ENCODE assay signal across 8 cellular contexts in genomic region chrX:147912093-147912801, GRCh38. TPM values are rescaled to one million over a fixed set of nuclear protein-coding genes. Genes with fewer than 3 reads are reported as not detected.
A peak's percentile ranks its signal among the peaks of the same experiment; 100 is the strongest.
DNase-seq lines count a peak whose midpoint lies in the region; ATAC-seq, FAIRE-seq and TF ChIP-seq lines count a peak whose summit lies in the region.

No MANE protein-coding gene starts in this region.

- H3K36me3 ChIP-seq in Caco-2 (ENCODE audit: control insufficient read depth, insufficient read depth, low read length) (no peaks in the 10 kb centered on the region), adrenal gland (replicated peaks in 1 of 2) (no peaks in the 10 kb centered on the region), heart right ventricle (no peaks in the 10 kb centered on the region), trophoblast cell (ENCODE audit: control insufficient read depth in 1 of 2, insufficient read depth in 2 of 2, low read length in 2 of 2) (no peaks in the 10 kb centered on the region)

- peaks cover 8% of the 10 kb centered on the region for H3K36me3 Mint-ChIP-seq in Caco-2 (ENCODE audit: insufficient read depth, unreplicated experiment)

- H2BK12ac ChIP-seq in trophoblast cell (ENCODE audit: low read length), result no peak overlapping the region

- H3K27me3 ChIP-seq in Caco-2 (replicated peaks; ENCODE audit: control insufficient read depth, insufficient read depth, low read length), result no peaks in the 10 kb centered on the region
- no peaks in the 10 kb centered on the region for H3K27me3 ChIP-seq in adrenal gland
- H3K27me3 ChIP-seq in heart right ventricle, result no peaks in the 10 kb centered on the region
- no peaks in the 10 kb centered on the region for H3K27me3 ChIP-seq in trophoblast cell (ENCODE audit: insufficient read depth, low read length)

- ATAC-seq in GM19328 (IDR thresholded peaks at IDR 0.05; ENCODE audit: unreplicated experiment) (peak; percentile 29), HG03354 (IDR thresholded peaks at IDR 0.05; ENCODE audit: poor library complexity, severe bottlenecking, unreplicated experiment) (peak; percentile 41), heart right ventricle (peak in 7 of 8 donors; percentile 54 to 70 (median 59))

- H3K27ac ChIP-seq in adrenal gland (peak overlapping the region; percentile 72 to 93 (median 85)), heart right ventricle (peak overlapping the region; percentile 61 to 93 (median 88)), trophoblast cell (ENCODE audit: low read depth, low read length) (peak overlapping the region; percentile 89)

- peak overlapping the region; percentile 58 for H3K23ac ChIP-seq in trophoblast cell (ENCODE audit: low read length)

- H3K4me3 ChIP-seq in Caco-2 (ENCODE audit: low read depth, low read length) (peak overlapping the region; percentile 79), adrenal gland (peak overlapping the region; percentile 24 to 73 (median 56)), heart right ventricle (peak overlapping the region; percentile 47 to 88 (median 79)), trophoblast cell (ENCODE audit: low read depth, low read length) (peak overlapping the region; percentile 92)

- H3K18ac ChIP-seq in trophoblast cell (ENCODE audit: low read length), result peak overlapping the region; percentile 21

- H3K79me2 ChIP-seq in trophoblast cell (ENCODE audit: control insufficient read depth, insufficient read depth, low read length, poor library complexity), result peaks cover 10% of the 10 kb centered on the region

- peak overlapping the region; percentile 8 for H2BK120ac ChIP-seq in trophoblast cell (ENCODE audit: insufficient read depth, low read length, poor library complexity)

- peaks cover 5% of the 10 kb centered on the region for H3K79me1 ChIP-seq in trophoblast cell (ENCODE audit: low read length)

- TF ChIP-seq CTCF in Caco-2 (IDR thresholded peaks at IDR 0.05; ENCODE audit: insufficient read depth in 1 of 2, low read depth in 1 of 2, low read length in 1 of 2, severe bottlenecking in 1 of 2, unreplicated experiment in 1 of 2) (no peak), adrenal gland (IDR thresholded peaks at IDR 0.05) (no peak), heart right ventricle (IDR thresholded peaks at IDR 0.05) (no peak)

- peak overlapping the region; percentile 87 for H3K4ac ChIP-seq in trophoblast cell (ENCODE audit: low read depth, low read length)

- peak overlapping the region; percentile 36 for H4K8ac ChIP-seq in trophoblast cell (ENCODE audit: low read depth, low read length)

- peak overlapping the region; percentile 80 for H4K91ac ChIP-seq in trophoblast cell (ENCODE audit: low read depth, low read length)

- peak overlapping the region; percentile 41 for H3K14ac ChIP-seq in trophoblast cell (ENCODE audit: low read length)

- no peak for FAIRE-seq in RCC 7860 (lab: Jason Lieb, UNC)

- H3K4me1 Mint-ChIP-seq in Caco-2 (ENCODE audit: low read depth, unreplicated experiment), result peaks cover 15% of the 10 kb centered on the region

- 0 to 50% (median 18%) methylated on average over 18 to 46 of the region's 58 CpGs for WGBS in adrenal gland, 4 donors
- 0 to 1% methylated on average over 30 to 43 of the region's 58 CpGs for WGBS in heart right ventricle, 2 donors
- no CpG with 5 or more reads among the region's 58 CpGs for WGBS in trophoblast cell (ENCODE audit: extremely low coverage, insufficient coverage, insufficient read length)

- no peak overlapping the region for H4K12ac ChIP-seq in trophoblast cell (ENCODE audit: low read depth, low read length)

- H3K4me1 ChIP-seq in Caco-2, result peaks cover 14% of the 10 kb centered on the region
- peaks cover 0 to 24% of the 10 kb centered on the region in 2 donors for H3K4me1 ChIP-seq in adrenal gland (replicated peaks in 1 of 2)
- peaks cover 0 to 44% (median 15%) of the 10 kb centered on the region in 9 donors for H3K4me1 ChIP-seq in heart right ventricle
- H3K4me1 ChIP-seq in trophoblast cell (ENCODE audit: control insufficient read depth in 1 of 2, insufficient read depth in 2 of 2, low read length in 2 of 2), result no peaks in the 10 kb centered on the region

- H3K9me3 ChIP-seq in Caco-2, result no peaks in the 10 kb centered on the region
- H3K9me3 ChIP-seq in adrenal gland (replicated peaks in 1 of 3), result no peaks in the 10 kb centered on the region
- H3K9me3 ChIP-seq in heart right ventricle, result no peaks in the 10 kb centered on the region
- H3K9me3 ChIP-seq in trophoblast cell (ENCODE audit: insufficient read depth, low read depth, low read length), result no peaks in the 10 kb centered on the region

- peak overlapping the region; percentile 37 for H2BK5ac ChIP-seq in trophoblast cell (ENCODE audit: low read depth, low read length, poor library complexity)

- peak overlapping the region; percentile 97 for H3K27ac Mint-ChIP-seq in Caco-2 (ENCODE audit: unreplicated experiment)

- POLR2A ChIA-PET in Caco-2 (lab: Charles Lee), result no interaction called here

- peak overlapping the region; percentile 75 for H2AK5ac ChIP-seq in trophoblast cell (ENCODE audit: low read length)

- no TSS peak for BruUV-seq in Caco-2 (replicated peaks; lab: Mats Ljungman, UMichigan)

- no peaks in the 10 kb centered on the region for H3K27me3 Mint-ChIP-seq in Caco-2 (ENCODE audit: insufficient read depth, unreplicated experiment)

- DNase-seq in Caco-2, result peak; percentile 19 to 34
- DNase-seq in RCC 7860 (ENCODE audit: low spot score), result peak; percentile 29
- DNase-seq in adrenal gland, result peak; percentile 22 to 54 (median 32)
- peak in 1 of 2 donors; percentile 6 for DNase-seq in heart right ventricle
- peak in 1 of 2 donors; percentile 46 for DNase-seq in trophoblast cell
- no peak for DNase-seq in HuH-7 (ENCODE audit: low spot score)

- H3K9me3 Mint-ChIP-seq in Caco-2 (ENCODE audit: unreplicated experiment), result no peaks in the 10 kb centered on the region

- peak overlapping the region; percentile 93 for H3K9ac ChIP-seq in trophoblast cell (ENCODE audit: low read length)

- peak overlapping the region; percentile 52 for H3K4me2 ChIP-seq in trophoblast cell (ENCODE audit: low read length)

- CTCF ChIA-PET in Caco-2 (lab: Charles Lee), result no interaction called here

- peak in 1 of 2 donors; percentile 15 for TF ChIP-seq POLR2A in adrenal gland (IDR thresholded peaks at IDR 0.05)

- no peak overlapping the region for H2AFZ ChIP-seq in trophoblast cell (ENCODE audit: insufficient read depth, low read length, poor library complexity)

- intact Hi-C loops in Caco-2 (cut with micrococcal nuclease; ENCODE audit: unreplicated experiment) (loop anchor here (5.0 kb wide), 1 partner anchor 65 kb away; no protein-coding TSS in a partner anchor), adrenal gland (cut with DNase I) (no loop called here), heart right ventricle (cut with DNase I) (loop anchor here in 2 of 10 donors (5.0 to 10.0 kb wide), 2 partner anchors 123 to 130 kb away; no protein-coding TSS in a partner anchor)

- H3K4me3 Mint-ChIP-seq in Caco-2 (ENCODE audit: unreplicated experiment), result peak overlapping the region; percentile 96

RNA-seq across cellular contexts. Expression of gene FMR1, which starts 0.5 kb away (rescaled TPM):
- total RNA-seq in Caco-2 (2022) (53.8 and 56.8 TPM in 2 replicates), adrenal gland (10 to 100 TPM; 11.3 to 32.7 (median 28.2) TPM), heart right ventricle (10 to 100 TPM; 21.3 to 30.2 (median 28.0) TPM)
- polyA plus RNA-seq in adrenal gland (10 to 100 TPM; 16.6 to 33.7 (median 30.2) TPM), heart right ventricle (10 to 100 TPM; 10.0 to 24.9 TPM)
- 75.8 and 77.2 TPM in 2 replicates for polyA plus RNA-seq in trophoblast cell (2013)
